Comparison of ENCODE assay signal across 8 cellular contexts in genomic region chr1:196558424-196558823, GRCh38. TPM values are rescaled to one million over a fixed set of nuclear protein-coding genes. Genes with fewer than 3 reads are reported as not detected.
DNase-seq lines count a peak whose midpoint lies in the region; ATAC-seq and TF ChIP-seq lines count a peak whose summit lies in the region.

No MANE protein-coding gene starts in this region.

- peak overlapping the region; percentile 49 for H3K9ac ChIP-seq in smooth muscle cell (ENCODE audit: low read depth)

- DNase-seq in NCI-H748 (lab: John Stamatoyannopoulos, UW; ENCODE audit: unreplicated experiment) (peak; percentile 30), fibroblast of mammary gland (ENCODE audit: low read depth) (peak; percentile 86), smooth muscle cell (lab: John Stamatoyannopoulos, UW; ENCODE audit: unreplicated experiment) (no peak), NCI-H2171 (lab: John Stamatoyannopoulos, UW) (no peak)

- H3K27ac ChIP-seq in smooth muscle cell (ENCODE audit: low read depth), result peak overlapping the region; percentile 5

- H3K4me3 ChIP-seq in fibroblast of mammary gland (ENCODE audit: control insufficient read depth, low read depth, low read length) (peak overlapping the region; percentile 44), smooth muscle cell (peak overlapping the region; percentile 46)

- ATAC-seq in GM21576 (IDR thresholded peaks at IDR 0.05; ENCODE audit: unreplicated experiment), result peak; percentile 60
- no peak for ATAC-seq in HG03439 (IDR thresholded peaks at IDR 0.05; ENCODE audit: unreplicated experiment)
- ATAC-seq in HG03135 (IDR thresholded peaks at IDR 0.05; ENCODE audit: unreplicated experiment), result no peak
- ATAC-seq in GM19328 (IDR thresholded peaks at IDR 0.05; ENCODE audit: unreplicated experiment), result no peak

- H3K79me2 ChIP-seq in smooth muscle cell (ENCODE audit: low read depth), result peaks cover 16% of the 10 kb centered on the region

- no peak for TF ChIP-seq CTCF in fibroblast of mammary gland (conservative IDR thresholded peaks at IDR 0.05; ENCODE audit: control insufficient read depth, insufficient read depth, low read depth, low read length)
- no peak for TF ChIP-seq CTCF in smooth muscle cell (IDR thresholded peaks at IDR 0.05; ENCODE audit: borderline replicate concordance, insufficient read depth, poor library complexity, severe bottlenecking)

- H3K27me3 ChIP-seq in smooth muscle cell (ENCODE audit: low read depth), result no peaks in the 10 kb centered on the region

- no peaks in the 10 kb centered on the region for H3K9me3 ChIP-seq in smooth muscle cell (replicated peaks; ENCODE audit: low read depth)

- H3K4me1 ChIP-seq in smooth muscle cell (ENCODE audit: low read depth), result no peaks in the 10 kb centered on the region

- no peaks in the 10 kb centered on the region for H3K36me3 ChIP-seq in smooth muscle cell (ENCODE audit: low read depth)

- H3F3A ChIP-seq in smooth muscle cell (ENCODE audit: low read depth), result no peaks in the 10 kb centered on the region

- peak overlapping the region; percentile 88 for H2AFZ ChIP-seq in smooth muscle cell (ENCODE audit: low read depth)

- WGBS in smooth muscle cell (ENCODE audit: low lambda C conversion rate), result 23% methylated on average over 2 of the region's 2 CpGs

- H4K20me1 ChIP-seq in smooth muscle cell (ENCODE audit: low read depth), result no peaks in the 10 kb centered on the region

- H3K4me2 ChIP-seq in smooth muscle cell, result peak overlapping the region; percentile 85

RNA-seq across cellular contexts. Expression of gene KCNT2, which starts 49.8 kb away (rescaled TPM):
- total RNA-seq in smooth muscle cell, result 2.7 and 6.3 TPM in 2 replicates
- 0.26 and 1.3 TPM in 2 replicates for polyA plus RNA-seq in smooth muscle cell

Comparison
In these comparisons a context has a peak if more than half of its experiments do, and no peak if none do; other contexts are left out.
1. DNase-seq: peak in NCI-H748 (single experiment) and fibroblast of mammary gland (single experiment); none in smooth muscle cell (single experiment) and NCI-H2171 (single experiment).